In the genomic region with DNA sequence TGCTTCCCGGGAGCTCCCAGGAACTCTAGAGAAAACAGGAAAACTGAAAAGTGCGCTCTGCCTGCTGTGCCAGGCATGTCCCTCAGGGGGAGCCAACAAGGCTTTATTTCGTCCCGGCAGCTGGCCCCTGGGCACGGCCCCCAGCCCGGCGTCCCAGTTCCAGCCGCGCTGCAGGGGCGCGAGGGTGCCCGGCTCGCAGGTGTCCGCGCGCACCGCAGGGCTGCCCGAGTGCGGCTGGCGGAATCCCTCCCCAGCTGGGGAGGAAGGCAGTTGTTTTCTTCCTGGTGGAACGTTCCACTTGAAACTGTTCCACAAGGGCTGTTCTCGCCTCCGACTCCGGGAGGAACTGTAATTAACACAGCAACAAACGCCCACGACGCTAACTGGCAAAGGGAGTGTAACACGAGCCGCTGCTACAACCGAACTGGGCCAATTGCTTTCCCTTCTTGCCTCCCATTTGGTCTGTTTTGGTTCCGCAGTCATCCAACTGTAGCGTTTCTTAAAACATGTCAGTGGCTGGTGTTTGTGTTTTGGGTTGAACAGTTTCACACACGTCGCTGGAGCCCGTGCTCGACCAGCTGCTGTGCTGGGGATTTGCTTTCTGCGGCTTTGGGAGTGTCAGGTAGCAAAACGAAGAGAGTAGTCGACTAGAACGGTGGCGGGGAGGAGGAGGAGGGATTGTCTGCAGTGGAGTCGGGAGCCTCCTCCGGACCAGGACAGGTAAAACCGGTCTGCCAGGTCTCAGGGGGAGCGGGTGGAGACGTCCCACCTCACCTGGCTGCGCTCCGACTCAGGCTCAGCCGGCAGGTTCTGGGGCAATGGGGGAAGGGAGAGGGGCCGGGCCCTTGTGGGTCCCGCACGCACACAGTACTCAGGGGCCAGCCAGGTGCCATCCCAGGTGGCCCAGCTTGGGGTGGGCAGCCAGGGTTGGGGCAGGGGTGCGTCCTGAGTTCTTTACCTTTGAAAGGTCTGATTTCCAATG, we compare ENCODE assay signal across 1 cellular context.
TF ChIP-seq lines count a peak whose summit lies in the region.

No MANE protein-coding gene starts in this region.

TF ChIP-seq in HepG2, 621 proteins besides CTCF, POLR2A, EP300 and RAD21 (continued from another document and continues in another):
- TF ChIP-seq ZGPAT (CRISPR knock-in tag; IDR thresholded peaks at IDR 0.05) (no peak; the same call in 1 of the 2 replicates), DDIT3 (CRISPR knock-in tag; IDR thresholded peaks at IDR 0.05) (no peak), ZFP41 (CRISPR knock-in tag; IDR thresholded peaks at IDR 0.05; ENCODE audit: borderline replicate concordance) (no peak), TMF1 (CRISPR knock-in tag; IDR thresholded peaks at IDR 0.05; ENCODE audit: low read depth) (0 out of 2 replicates have a peak, but pooled peaks have one; percentile 44), ZBTB1 (CRISPR knock-in tag; IDR thresholded peaks at IDR 0.05; ENCODE audit: borderline replicate concordance) (no peak), ARID5B (CRISPR knock-in tag; IDR thresholded peaks at IDR 0.05) (peak; percentile 40; the same call in 1 of the 2 replicates), ZNF335 (CRISPR knock-in tag; IDR thresholded peaks at IDR 0.05) (no peak), GATAD2A (CRISPR knock-in tag; IDR thresholded peaks at IDR 0.05) (0 out of 2 replicates have a peak, but pooled peaks have one; percentile 16), TCF7L2 (IDR thresholded peaks at IDR 0.05; ENCODE audit: low read depth, low read length) (no peak), CEBPZ (IDR thresholded peaks at IDR 0.05; ENCODE audit: low read length) (no peak), RFX5 (IDR thresholded peaks at IDR 0.05; ENCODE audit: low read depth, low read length) (no peak), ZNF136 (CRISPR knock-in tag; IDR thresholded peaks at IDR 0.05; ENCODE audit: low read depth) (no peak), SYNCRIP (IDR thresholded peaks at IDR 0.05; ENCODE audit: insufficient read depth, low read depth, low read length) (no peak), MLLT10 (CRISPR knock-in tag; IDR thresholded peaks at IDR 0.05) (no peak), POGK (CRISPR knock-in tag; conservative IDR thresholded peaks at IDR 0.05) (peak; percentile 60; the same call in 1 of the 2 replicates), PAXIP1 (CRISPR knock-in tag; conservative IDR thresholded peaks at IDR 0.05) (no peak), ZNF614 (CRISPR knock-in tag; IDR thresholded peaks at IDR 0.05; ENCODE audit: borderline replicate concordance) (no peak), SNAPC2 (CRISPR knock-in tag; IDR thresholded peaks at IDR 0.05) (no peak), ZNF670 (CRISPR knock-in tag; IDR thresholded peaks at IDR 0.05; ENCODE audit: borderline replicate concordance) (no peak), ZMYM4 (CRISPR knock-in tag; IDR thresholded peaks at IDR 0.05) (peak; percentile 50; the same call in 1 of the 2 replicates), ZNF550 (CRISPR knock-in tag; IDR thresholded peaks at IDR 0.05; ENCODE audit: borderline replicate concordance) (no peak), CREB3 (CRISPR knock-in tag; IDR thresholded peaks at IDR 0.05) (no peak), ZNF780A (CRISPR knock-in tag; IDR thresholded peaks at IDR 0.05) (no peak), REPIN1 (CRISPR knock-in tag; IDR thresholded peaks at IDR 0.05; ENCODE audit: borderline replicate concordance, low read depth) (no peak), RXRA (CRISPR knock-in tag; IDR thresholded peaks at IDR 0.05) (no peak), FOXO1 (CRISPR knock-in tag; IDR thresholded peaks at IDR 0.05) (no peak), ZNF777 (CRISPR knock-in tag; IDR thresholded peaks at IDR 0.05) (no peak; the same call in 1 of the 2 replicates), SIN3A (IDR thresholded peaks at IDR 0.05; ENCODE audit: borderline replicate concordance, low read depth, low read length) (no peak), GLI4 (CRISPR knock-in tag; IDR thresholded peaks at IDR 0.05; ENCODE audit: borderline replicate concordance) (no peak), SALL2 (CRISPR knock-in tag; IDR thresholded peaks at IDR 0.05) (no peak), ZNF83 (CRISPR knock-in tag; IDR thresholded peaks at IDR 0.05; ENCODE audit: borderline replicate concordance) (no peak)
- TF ChIP-seq, protein P1, sequence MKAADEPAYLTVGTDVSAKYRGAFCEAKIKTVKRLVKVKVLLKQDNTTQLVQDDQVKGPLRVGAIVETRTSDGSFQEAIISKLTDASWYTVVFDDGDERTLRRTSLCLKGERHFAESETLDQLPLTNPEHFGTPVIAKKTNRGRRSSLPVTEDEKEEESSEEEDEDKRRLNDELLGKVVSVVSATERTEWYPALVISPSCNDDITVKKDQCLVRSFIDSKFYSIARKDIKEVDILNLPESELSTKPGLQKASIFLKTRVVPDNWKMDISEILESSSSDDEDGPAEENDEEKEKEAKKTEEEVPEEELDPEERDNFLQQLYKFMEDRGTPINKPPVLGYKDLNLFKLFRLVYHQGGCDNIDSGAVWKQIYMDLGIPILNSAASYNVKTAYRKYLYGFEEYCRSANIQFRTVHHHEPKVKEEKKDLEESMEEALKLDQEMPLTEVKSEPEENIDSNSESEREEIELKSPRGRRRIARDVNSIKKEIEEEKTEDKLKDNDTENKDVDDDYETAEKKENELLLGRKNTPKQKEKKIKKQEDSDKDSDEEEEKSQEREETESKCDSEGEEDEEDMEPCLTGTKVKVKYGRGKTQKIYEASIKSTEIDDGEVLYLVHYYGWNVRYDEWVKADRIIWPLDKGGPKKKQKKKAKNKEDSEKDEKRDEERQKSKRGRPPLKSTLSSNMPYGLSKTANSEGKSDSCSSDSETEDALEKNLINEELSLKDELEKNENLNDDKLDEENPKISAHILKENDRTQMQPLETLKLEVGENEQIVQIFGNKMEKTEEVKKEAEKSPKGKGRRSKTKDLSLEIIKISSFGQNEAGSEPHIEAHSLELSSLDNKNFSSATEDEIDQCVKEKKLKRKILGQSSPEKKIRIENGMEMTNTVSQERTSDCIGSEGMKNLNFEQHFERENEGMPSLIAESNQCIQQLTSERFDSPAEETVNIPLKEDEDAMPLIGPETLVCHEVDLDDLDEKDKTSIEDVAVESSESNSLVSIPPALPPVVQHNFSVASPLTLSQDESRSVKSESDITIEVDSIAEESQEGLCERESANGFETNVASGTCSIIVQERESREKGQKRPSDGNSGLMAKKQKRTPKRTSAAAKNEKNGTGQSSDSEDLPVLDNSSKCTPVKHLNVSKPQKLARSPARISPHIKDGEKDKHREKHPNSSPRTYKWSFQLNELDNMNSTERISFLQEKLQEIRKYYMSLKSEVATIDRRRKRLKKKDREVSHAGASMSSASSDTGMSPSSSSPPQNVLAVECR (CRISPR knock-in tag; IDR thresholded peaks at IDR 0.05; ENCODE audit: borderline replicate concordance), result no peak; the same call in 1 of the 2 replicates
